Comparison of ENCODE assay signal across 16 cellular contexts in genomic region chr19:46030861-46031550, GRCh38. TPM values are rescaled to one million over a fixed set of nuclear protein-coding genes. Genes with fewer than 3 reads are reported as not detected.
DNase-seq lines count a peak whose midpoint lies in the region; TF ChIP-seq lines count a peak whose summit lies in the region.
"Had no signal": no experiment of that assay in that cellular context is flagged by ENCODE, and none has a peak within 500 bp of the region (broad histone marks: within the 10 kb centered on the region; RNA-seq: fewer than 3 reads in every experiment).

No MANE protein-coding gene starts in this region.

- H3K4me1 Mint-ChIP-seq in Caco-2 (ENCODE audit: low read depth, unreplicated experiment) (peaks cover 32% of the 10 kb centered on the region), endothelial cell (ENCODE audit: unreplicated experiment) (no peaks in the 10 kb centered on the region), nephron (peaks cover 43% of the 10 kb centered on the region)

- DNase-seq in Caco-2 (peak; percentile 71 to 82), HT-29 (ENCODE audit: low spot score) (peak; percentile 65), endothelial cell (ENCODE audit: low spot score) (no peak), COR-L47 (lab: John Stamatoyannopoulos, UW) (no peak), esophagus squamous epithelium (lab: John Stamatoyannopoulos, UW) (no peak), foreskin melanocyte (no peak), smooth muscle cell (lab: John Stamatoyannopoulos, UW; ENCODE audit: unreplicated experiment) (no peak)
- DNase-seq: CD4-positive, alpha-beta memory T cell; H9; Karpas-422; NCI-H1417; NCI-H1930; NCI-H510A treated with DMSO at 0.1 percent for 48 hours had no signal

- no peaks in the 10 kb centered on the region for H3K36me3 Mint-ChIP-seq in Caco-2 (ENCODE audit: insufficient read depth, unreplicated experiment)
- H3K36me3 Mint-ChIP-seq in endothelial cell (ENCODE audit: low read depth, unreplicated experiment) = peaks cover 10% of the 10 kb centered on the region
- H3K36me3 Mint-ChIP-seq in nephron (ENCODE audit: low read depth) = peaks cover 10% of the 10 kb centered on the region
- H3K36me3 Mint-ChIP-seq: CD4-positive, alpha-beta memory T cell had no signal

- H4K20me1 ChIP-seq in smooth muscle cell (ENCODE audit: low read depth) = no peaks in the 10 kb centered on the region

- H3K27me3 ChIP-seq in Caco-2 (replicated peaks; ENCODE audit: control insufficient read depth, insufficient read depth, low read length) (no peaks in the 10 kb centered on the region), esophagus squamous epithelium (peaks cover 0 to 49% (median 0%) of the 10 kb centered on the region in 4 donors), smooth muscle cell (ENCODE audit: low read depth) (no peaks in the 10 kb centered on the region)

- no peak overlapping the region for H3K9ac ChIP-seq in smooth muscle cell (ENCODE audit: low read depth)

- 62 to 71% methylated on average over 12 of the region's 12 CpGs for WGBS in esophagus squamous epithelium, 2 donors
- 63% methylated on average over 12 of the region's 12 CpGs for WGBS in smooth muscle cell (ENCODE audit: low lambda C conversion rate)

- TF ChIP-seq POLR2A in esophagus squamous epithelium (IDR thresholded peaks at IDR 0.05) = no peak

- H3K79me2 ChIP-seq in smooth muscle cell (ENCODE audit: low read depth) = no peaks in the 10 kb centered on the region

- H3K9me3 Mint-ChIP-seq in Caco-2 (ENCODE audit: unreplicated experiment) (peaks cover 6% of the 10 kb centered on the region), endothelial cell (ENCODE audit: unreplicated experiment) (no peaks in the 10 kb centered on the region), nephron (peaks cover 4% of the 10 kb centered on the region)

- intact Hi-C loops in Caco-2 (cut with micrococcal nuclease; ENCODE audit: unreplicated experiment) (loop anchor here (1.0 kb wide), 1 partner anchor 39 kb away; no protein-coding TSS in a partner anchor), esophagus squamous epithelium (cut with DNase I) (loop anchor here (5.0 kb wide), 1 partner anchor 46 kb away; no protein-coding TSS in a partner anchor)

- H3K27me3 Mint-ChIP-seq in Caco-2 (ENCODE audit: insufficient read depth, unreplicated experiment) = no peaks in the 10 kb centered on the region
- peaks cover 1% of the 10 kb centered on the region for H3K27me3 Mint-ChIP-seq in endothelial cell (ENCODE audit: unreplicated experiment)
- H3K27me3 Mint-ChIP-seq in nephron (ENCODE audit: low read depth) = no peaks in the 10 kb centered on the region

- H3K27ac Mint-ChIP-seq in Caco-2 (ENCODE audit: unreplicated experiment) = peak overlapping the region; percentile 33
- H3K27ac Mint-ChIP-seq in endothelial cell (ENCODE audit: unreplicated experiment) = peak overlapping the region; percentile 18
- peak overlapping the region; percentile 71 to 92 (median 81) for H3K27ac Mint-ChIP-seq in nephron
- H3K27ac Mint-ChIP-seq: CD4-positive, alpha-beta memory T cell had no signal

- H2AFZ ChIP-seq in smooth muscle cell (ENCODE audit: low read depth) = no peak overlapping the region

- H3K4me2 ChIP-seq in smooth muscle cell = no peak overlapping the region

- peaks cover 37% of the 10 kb centered on the region for H3K4me1 ChIP-seq in Caco-2
- H3K4me1 ChIP-seq in esophagus squamous epithelium = peaks cover 0 to 4% (median 0%) of the 10 kb centered on the region in 3 donors
- H3K4me1 ChIP-seq in smooth muscle cell (ENCODE audit: low read depth) = no peaks in the 10 kb centered on the region

- H3K9me3 ChIP-seq in Caco-2 (peaks cover 9% of the 10 kb centered on the region), esophagus squamous epithelium (no peaks in the 10 kb centered on the region), smooth muscle cell (replicated peaks; ENCODE audit: low read depth) (no peaks in the 10 kb centered on the region)

- H3K27ac ChIP-seq in esophagus squamous epithelium = no peak overlapping the region
- H3K27ac ChIP-seq in smooth muscle cell (ENCODE audit: low read depth) = no peak overlapping the region

- no peak for TF ChIP-seq CTCF in Caco-2 (IDR thresholded peaks at IDR 0.05; ENCODE audit: insufficient read depth in 1 of 2, low read depth in 1 of 2, low read length in 1 of 2, severe bottlenecking in 1 of 2, unreplicated experiment in 1 of 2)
- no peak for TF ChIP-seq CTCF in endothelial cell (IDR thresholded peaks at IDR 0.05; ENCODE audit: unreplicated experiment)
- TF ChIP-seq CTCF in nephron (IDR thresholded peaks at IDR 0.05; ENCODE audit: unreplicated experiment in 3 of 3) = no peak
- TF ChIP-seq CTCF in esophagus squamous epithelium (IDR thresholded peaks at IDR 0.05) = no peak
- no peak for TF ChIP-seq CTCF in smooth muscle cell (IDR thresholded peaks at IDR 0.05; ENCODE audit: borderline replicate concordance, insufficient read depth, poor library complexity, severe bottlenecking)

- H3F3A ChIP-seq in smooth muscle cell (ENCODE audit: low read depth) = no peaks in the 10 kb centered on the region

- POLR2A ChIA-PET in Caco-2 (lab: Charles Lee) = no interaction called here

- H3K4me3 Mint-ChIP-seq in Caco-2 (ENCODE audit: unreplicated experiment) (peak overlapping the region; percentile 43), endothelial cell (ENCODE audit: unreplicated experiment) (no peak overlapping the region), nephron (peak overlapping the region in 2 of 3 experiments; percentile 27 to 56)
- H3K4me3 Mint-ChIP-seq: CD4-positive, alpha-beta memory T cell; H9 had no signal

- no TSS peak for BruUV-seq in Caco-2 (replicated peaks; lab: Mats Ljungman, UMichigan)

- H3K4me3 ChIP-seq in Caco-2 (ENCODE audit: low read depth, low read length) = no peak overlapping the region
- no peak overlapping the region for H3K4me3 ChIP-seq in esophagus squamous epithelium
- H3K4me3 ChIP-seq in smooth muscle cell = no peak overlapping the region

- H3K36me3 ChIP-seq in Caco-2 (ENCODE audit: control insufficient read depth, insufficient read depth, low read length) (no peaks in the 10 kb centered on the region), esophagus squamous epithelium (no peaks in the 10 kb centered on the region), smooth muscle cell (ENCODE audit: low read depth) (no peaks in the 10 kb centered on the region)

- CTCF ChIA-PET in Caco-2 (lab: Charles Lee) = interaction anchor here (1.2 to 3.6 kb wide), 2 partner anchors 46 to 159 kb away, joined by 3 to 17 read pairs; no protein-coding TSS in a partner anchor

RNA-seq across cellular contexts. Expression of gene PGLYRP1, which starts 8.2 kb away (rescaled TPM):
- total RNA-seq in Caco-2 (2022) (not detected in 2 replicates), endothelial cell (ENCODE audit: unreplicated experiment) (0.54 TPM), esophagus squamous epithelium (not detected), smooth muscle cell (not detected in 2 replicates)
- total RNA-seq in HT-29 (2014; rRNA removed; shearing (Covaris generic)) = not detected in 2 replicates
- not detected in 2 replicates for polyA plus RNA-seq in smooth muscle cell
- total RNA-seq: CD4-positive, alpha-beta memory T cell; H9; OCI-LY7; RPMI7951 had no signal
- polyA plus RNA-seq: CD4-positive, alpha-beta memory T cell had no signal

RNA-seq across cellular contexts. Expression of gene IGFL4, which starts 9.8 kb away (rescaled TPM):
- 3.9 and 4.4 TPM in 2 replicates for total RNA-seq in Caco-2 (2022)
- 4.2 and 6.8 TPM in 2 replicates for total RNA-seq in HT-29 (2014; rRNA removed; shearing (Covaris generic))
- total RNA-seq in endothelial cell (ENCODE audit: unreplicated experiment) = not detected
- total RNA-seq in esophagus squamous epithelium = not detected
- total RNA-seq in smooth muscle cell = 0.45 and 0.85 TPM in 2 replicates
- polyA plus RNA-seq in smooth muscle cell = 1.0 TPM in 1 of 2 replicates, not detected in the other
- total RNA-seq: CD4-positive, alpha-beta memory T cell; OCI-LY7; RPMI7951 had no signal
- polyA plus RNA-seq: CD4-positive, alpha-beta memory T cell had no signal

RNA-seq across cellular contexts. Expression of gene CCDC61, which starts 35.7 kb away (rescaled TPM):
- total RNA-seq in Caco-2 (2022) (17.1 and 21.1 TPM in 2 replicates), endothelial cell (ENCODE audit: unreplicated experiment) (9.5 TPM), esophagus squamous epithelium (1 to 10 TPM; 5.9 to 9.5 (median 7.4) TPM), smooth muscle cell (5.3 and 10.0 TPM in 2 replicates)
- total RNA-seq in HT-29 (2014; rRNA removed; shearing (Covaris generic)) = 20.3 and 24.4 TPM in 2 replicates
- 7.0 and 8.3 TPM in 2 replicates for polyA plus RNA-seq in smooth muscle cell

RNA-seq across cellular contexts. Expression of gene NOVA2, which starts 57.3 kb away (rescaled TPM):
- total RNA-seq in Caco-2 (2022) (0.05 TPM in 1 of 2 replicates, not detected in the other), endothelial cell (ENCODE audit: unreplicated experiment) (86.0 TPM), esophagus squamous epithelium (1 to 10 TPM in 1 of 4 donors, under 1 TPM in 2, not detected in 1; 0.40 to 2.1 (median 0.44) TPM), smooth muscle cell (0.04 TPM in 2 replicates)
- not detected in 2 replicates for total RNA-seq in HT-29 (2014; rRNA removed; shearing (Covaris generic))
- polyA plus RNA-seq in smooth muscle cell = 0.24 TPM in 1 of 2 replicates, not detected in the other
- total RNA-seq: CD4-positive, alpha-beta memory T cell; RPMI7951 had no signal
- polyA plus RNA-seq: CD4-positive, alpha-beta memory T cell had no signal

Comparison
In these comparisons a context has a peak if more than half of its experiments do, and no peak if none do; other contexts are left out.
1. DNase-seq: peak in Caco-2 (2 of 2) and HT-29 (single experiment); none in endothelial cell (single experiment), COR-L47 (single experiment), esophagus squamous epithelium (single experiment), foreskin melanocyte (single experiment) and smooth muscle cell (single experiment).
2. H3K27ac Mint-ChIP-seq: peak in every context shown above with its lines; median percentile 81 in nephron; 33 in Caco-2; 18 in endothelial cell.